18 cellular contexts compared by ENCODE assay signal in the genomic region with DNA sequence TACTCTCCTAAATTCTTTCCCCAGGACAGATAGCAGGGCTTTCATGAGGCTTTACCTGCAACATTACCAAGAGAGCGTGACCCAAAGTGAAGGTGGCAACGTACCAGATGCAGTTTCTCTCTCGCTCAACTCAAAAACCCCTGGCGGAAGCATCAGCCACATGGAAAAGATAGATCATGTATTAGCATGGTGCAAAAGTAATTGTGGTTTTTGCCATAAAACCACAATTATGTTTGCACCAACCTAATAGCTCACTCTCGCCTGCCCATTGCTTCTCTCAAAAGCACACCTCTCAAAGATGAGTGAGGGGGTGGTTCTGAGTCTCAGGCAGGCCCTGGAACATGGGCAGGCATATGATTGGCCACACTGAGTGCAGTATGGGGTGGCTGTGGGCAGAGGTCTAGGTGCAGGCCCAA. TPM values are rescaled to one million over a fixed set of nuclear protein-coding genes. Genes with fewer than 3 reads are reported as not detected.
DNase-seq lines count a peak whose midpoint lies in the region; ATAC-seq, FAIRE-seq and TF ChIP-seq lines count a peak whose summit lies in the region.
"Had no signal": no experiment of that assay in that cellular context is flagged by ENCODE, and none has a peak within 500 bp of the region (broad histone marks: within the 10 kb centered on the region; RNA-seq: fewer than 3 reads in every experiment).

No MANE protein-coding gene starts in this region.

- peak; percentile 89 for FAIRE-seq in GM12891 (lab: Jason Lieb, UNC)
- FAIRE-seq in urothelium cell line (lab: Jason Lieb, UNC): no peak

- TF ChIP-seq POLR2A in GM12891 (IDR thresholded peaks at IDR 0.05; ENCODE audit: low read depth, low read length): no peak

- ATAC-seq in GM18909 (IDR thresholded peaks at IDR 0.05; ENCODE audit: poor library complexity, unreplicated experiment) (peak; percentile 85), HG02759 (IDR thresholded peaks at IDR 0.05; ENCODE audit: unreplicated experiment) (peak; percentile 77), HG03571 (IDR thresholded peaks at IDR 0.05; ENCODE audit: unreplicated experiment) (peak; percentile 58)
- ATAC-seq: upper lobe of right lung had no signal

- no peak for DNase-seq in GM12891 (ENCODE audit: insufficient read length, low spot score)
- DNase-seq in hepatic stellate cell (ENCODE audit: low spot score): no peak
- no peak for DNase-seq in urothelium cell line (ENCODE audit: low spot score)
- no peak for DNase-seq in NCI-H2107 treated with DMSO at 0.1 percent for 48 hours (lab: John Stamatoyannopoulos, UW; ENCODE audit: unreplicated experiment)
- no peak for DNase-seq in NCI-H2107 (lab: John Stamatoyannopoulos, UW)
- DNase-seq: activated CD8-positive, alpha-beta memory T cell treated with anti-CD3 and anti-CD28 coated beads for 24 hours; activated naive CD4-positive, alpha-beta T cell treated with anti-CD3 and anti-CD28 coated beads, Interleukin-2, amount 50 U/mL, for 16 hours; DMS 273 treated with DMSO at 0.1 percent for 48 hours; effector CD8-positive, alpha-beta T cell; MM.1S; NCI-H2171 treated with DMSO at 0.1 percent for 48 hours; stimulated activated CD4-positive, alpha-beta T cell treated with anti-CD3 and anti-CD28 coated beads, Interleukin-1b, Interleukin-23, amount 100 ng/mL, for 48 hours; stimulated activated CD8-positive, alpha-beta memory T cell treated with anti-CD3 and anti-CD28 coated beads, Interleukin-4, amount 100 ng/mL, for 48 hours; upper lobe of right lung had no signal

TF ChIP-seq in GM12891, 5 proteins besides CTCF, POLR2A, EP300 and RAD21:
- TF ChIP-seq POLR2AphosphoS5 (IDR thresholded peaks at IDR 0.05; ENCODE audit: low read depth, low read length) (no peak), POU2F2 (IDR thresholded peaks at IDR 0.05; ENCODE audit: low read depth, low read length) (no peak), TAF1 (IDR thresholded peaks at IDR 0.05; ENCODE audit: low read depth, low read length) (no peak), SPI1 (IDR thresholded peaks at IDR 0.05; ENCODE audit: low read depth, low read length) (no peak), PAX5 (IDR thresholded peaks at IDR 0.05; ENCODE audit: insufficient read depth, low read length, severe bottlenecking) (no peak)

RNA-seq across cellular contexts. Expression of a gene that starts 7.0 kb away (rescaled TPM):
- polyA plus RNA-seq in GM12891 (2012; ENCODE audit: low read depth, missing spikeins): 0.22 TPM
- polyA plus RNA-seq: neural cell had no signal
